Comparison of ENCODE assay signal across 5 cellular contexts in the genomic region with DNA sequence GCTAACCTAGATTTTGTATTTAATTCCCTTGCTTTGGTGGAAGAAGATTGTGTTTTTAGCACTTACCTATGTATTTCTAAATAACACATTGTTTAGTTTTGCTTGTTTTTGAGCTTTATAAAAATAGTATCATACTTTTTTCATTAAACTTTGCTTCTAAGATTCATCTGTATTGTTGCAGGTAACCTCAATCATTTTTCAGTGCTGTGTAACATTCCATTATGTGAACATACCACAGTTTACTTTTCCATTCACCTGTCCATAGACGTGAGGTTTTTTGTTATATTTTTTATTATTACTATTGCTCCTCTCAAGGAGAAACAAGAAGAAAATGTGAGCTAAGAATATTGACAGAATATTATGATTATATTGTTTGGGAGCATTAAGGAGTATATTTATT.
"Had no signal": no experiment of that assay in that cellular context is flagged by ENCODE, and none has a peak within 500 bp of the region (broad histone marks: within the 10 kb centered on the region; RNA-seq: fewer than 3 reads in every experiment).

No MANE protein-coding gene starts in this region.

- FAIRE-seq: H1, H54, HepG2 had no signal

- DNase-seq: KG1 had no signal

- ATAC-seq: GM23338, HepG2 had no signal
